1 cellular context compared by ENCODE assay signal in the genomic region with DNA sequence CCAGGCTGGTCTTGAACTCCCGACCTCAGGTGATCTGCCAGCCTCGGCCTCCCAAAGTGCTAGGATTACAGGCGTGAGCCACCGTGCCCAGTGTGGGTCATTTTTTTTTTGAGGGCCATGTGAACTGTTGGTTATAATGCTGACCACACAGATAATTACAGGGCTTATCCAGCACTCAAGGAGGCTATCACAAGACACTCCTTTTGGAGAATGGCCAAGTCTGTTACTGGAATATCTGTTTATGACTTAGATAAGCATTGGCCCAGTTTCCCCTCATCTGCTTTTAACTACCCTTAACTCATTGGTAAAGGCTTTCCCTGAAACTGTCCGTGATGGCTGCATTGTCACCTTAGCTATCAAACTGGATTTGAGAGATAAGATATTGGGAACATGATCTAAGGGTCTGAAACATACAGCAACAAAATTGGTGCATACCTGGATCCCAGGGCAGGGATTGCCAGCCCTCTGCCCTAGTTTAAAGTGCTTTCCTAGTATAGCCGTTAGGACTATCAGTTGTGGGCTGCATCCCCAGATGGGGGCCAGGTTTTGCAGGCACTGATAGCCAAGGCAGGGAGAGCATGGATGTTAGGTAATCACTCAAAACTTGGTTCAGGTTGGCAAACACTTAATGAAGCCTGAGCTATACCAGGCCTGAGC.
TF ChIP-seq lines count a peak whose summit lies in the region.

No MANE protein-coding gene starts in this region.

TF ChIP-seq in K562, 482 proteins besides CTCF, POLR2A, EP300 and RAD21 (continues in another document):
- TF ChIP-seq MAZ (CRISPR knock-in tag; conservative IDR thresholded peaks at IDR 0.05 in 1 of 2, IDR thresholded peaks at IDR 0.05 in 1 of 2) (peak; percentile 23 to 34; a peak in 2 of 4 replicates), NFIC (IDR thresholded peaks at IDR 0.05) (peak; percentile 98), NBN (IDR thresholded peaks at IDR 0.05; ENCODE audit: low read depth) (peak; percentile 72; the same call in 1 of the 2 replicates), PRPF4 (IDR thresholded peaks at IDR 0.05; ENCODE audit: insufficient read depth, low read depth, low read length, poor library complexity, severe bottlenecking) (no peak), ATF1 (CRISPR knock-in tag; IDR thresholded peaks at IDR 0.05) (no peak), ATF1 (tag; IDR thresholded peaks at IDR 0.05) (peak; percentile 57; the same call in 1 of the 2 replicates), RBBP5 (IDR thresholded peaks at IDR 0.05; ENCODE audit: borderline replicate concordance, insufficient read depth, low read length, poor library complexity, severe bottlenecking) (no peak), CCNT2 (IDR thresholded peaks at IDR 0.05; ENCODE audit: borderline replicate concordance, extremely low read depth, insufficient read length, low read depth, low read length) (peak; percentile 98), RUNX1 (IDR thresholded peaks at IDR 0.05; ENCODE audit: low read depth) (no peak; the same call in 1 of the 2 replicates), CEBPB (tag; IDR thresholded peaks at IDR 0.05) (no peak), ZNF436 (CRISPR knock-in tag; IDR thresholded peaks at IDR 0.05) (no peak), ZNF695 (CRISPR knock-in tag; IDR thresholded peaks at IDR 0.05) (no peak), TBL1XR1 (IDR thresholded peaks at IDR 0.05; ENCODE audit: low read length in 2 of 2) (peak in 1 of 2 experiments; percentile 94; a peak in 2 of 4 replicates), ARNT (IDR thresholded peaks at IDR 0.05) (peak in 1 of 2 experiments; percentile 60; a peak in 2 of 4 replicates), PHB2 (IDR thresholded peaks at IDR 0.05; ENCODE audit: low read depth) (no peak), ASH1L (IDR thresholded peaks at IDR 0.05; ENCODE audit: borderline replicate concordance, low read depth, partially characterized antibody) (no peak), ZSCAN32 (CRISPR knock-in tag; IDR thresholded peaks at IDR 0.05) (no peak), HDAC6 (IDR thresholded peaks at IDR 0.05; ENCODE audit: low read depth, low read length) (no peak), ZNF778 (CRISPR knock-in tag; IDR thresholded peaks at IDR 0.05) (no peak), SMARCB1 (IDR thresholded peaks at IDR 0.05; ENCODE audit: insufficient read length, low read depth) (peak; percentile 41), POLR3G (IDR thresholded peaks at IDR 0.05; ENCODE audit: extremely low read depth, insufficient read length, insufficient replicate concordance) (no peak), ATF7 (IDR thresholded peaks at IDR 0.05) (peak; percentile 79), XRCC3 (IDR thresholded peaks at IDR 0.05) (no peak), SMAD1 (IDR thresholded peaks at IDR 0.05; ENCODE audit: low read depth, low read length, partially characterized antibody) (peak; percentile 45), EP400 (IDR thresholded peaks at IDR 0.05) (no peak; the same call in 1 of the 2 replicates), ZNF197 (CRISPR knock-in tag; IDR thresholded peaks at IDR 0.05; ENCODE audit: low read depth) (peak; percentile 69; the same call in 1 of the 2 replicates), RNF2 (IDR thresholded peaks at IDR 0.05) (peak; percentile 78; the same call in 1 of the 2 replicates), TCF3 (CRISPR knock-in tag; IDR thresholded peaks at IDR 0.05) (peak; percentile 87), HMGN3 (IDR thresholded peaks at IDR 0.05; ENCODE audit: borderline replicate concordance, extremely low read depth, insufficient read length, low read depth, low read length) (peak; percentile 97), NCOA4 (IDR thresholded peaks at IDR 0.05; ENCODE audit: partially characterized antibody) (no peak), NR2C1 (IDR thresholded peaks at IDR 0.05) (no peak), NR2C1 (tag; IDR thresholded peaks at IDR 0.05) (peak; percentile 57), ADNP (tag; IDR thresholded peaks at IDR 0.05) (peak; percentile 97), SLC30A9 (CRISPR knock-in tag; IDR thresholded peaks at IDR 0.05) (no peak), CEBPG (CRISPR knock-in tag; IDR thresholded peaks at IDR 0.05) (no peak), CEBPG (tag; conservative IDR thresholded peaks at IDR 0.05 in 1 of 2, IDR thresholded peaks at IDR 0.05 in 1 of 2) (no peak), MAFG (tag; conservative IDR thresholded peaks at IDR 0.05) (peak; percentile 95), CREB1 (IDR thresholded peaks at IDR 0.05) (no peak), CREB1 (CRISPR knock-in tag; IDR thresholded peaks at IDR 0.05) (no peak), ZNF184 (CRISPR knock-in tag; IDR thresholded peaks at IDR 0.05) (no peak)
- TF ChIP-seq, protein P1, sequence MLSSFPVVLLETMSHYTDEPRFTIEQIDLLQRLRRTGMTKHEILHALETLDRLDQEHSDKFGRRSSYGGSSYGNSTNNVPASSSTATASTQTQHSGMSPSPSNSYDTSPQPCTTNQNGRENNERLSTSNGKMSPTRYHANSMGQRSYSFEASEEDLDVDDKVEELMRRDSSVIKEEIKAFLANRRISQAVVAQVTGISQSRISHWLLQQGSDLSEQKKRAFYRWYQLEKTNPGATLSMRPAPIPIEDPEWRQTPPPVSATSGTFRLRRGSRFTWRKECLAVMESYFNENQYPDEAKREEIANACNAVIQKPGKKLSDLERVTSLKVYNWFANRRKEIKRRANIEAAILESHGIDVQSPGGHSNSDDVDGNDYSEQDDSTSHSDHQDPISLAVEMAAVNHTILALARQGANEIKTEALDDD (IDR thresholded peaks at IDR 0.05): peak; percentile 98
- TF ChIP-seq, protein P2, sequence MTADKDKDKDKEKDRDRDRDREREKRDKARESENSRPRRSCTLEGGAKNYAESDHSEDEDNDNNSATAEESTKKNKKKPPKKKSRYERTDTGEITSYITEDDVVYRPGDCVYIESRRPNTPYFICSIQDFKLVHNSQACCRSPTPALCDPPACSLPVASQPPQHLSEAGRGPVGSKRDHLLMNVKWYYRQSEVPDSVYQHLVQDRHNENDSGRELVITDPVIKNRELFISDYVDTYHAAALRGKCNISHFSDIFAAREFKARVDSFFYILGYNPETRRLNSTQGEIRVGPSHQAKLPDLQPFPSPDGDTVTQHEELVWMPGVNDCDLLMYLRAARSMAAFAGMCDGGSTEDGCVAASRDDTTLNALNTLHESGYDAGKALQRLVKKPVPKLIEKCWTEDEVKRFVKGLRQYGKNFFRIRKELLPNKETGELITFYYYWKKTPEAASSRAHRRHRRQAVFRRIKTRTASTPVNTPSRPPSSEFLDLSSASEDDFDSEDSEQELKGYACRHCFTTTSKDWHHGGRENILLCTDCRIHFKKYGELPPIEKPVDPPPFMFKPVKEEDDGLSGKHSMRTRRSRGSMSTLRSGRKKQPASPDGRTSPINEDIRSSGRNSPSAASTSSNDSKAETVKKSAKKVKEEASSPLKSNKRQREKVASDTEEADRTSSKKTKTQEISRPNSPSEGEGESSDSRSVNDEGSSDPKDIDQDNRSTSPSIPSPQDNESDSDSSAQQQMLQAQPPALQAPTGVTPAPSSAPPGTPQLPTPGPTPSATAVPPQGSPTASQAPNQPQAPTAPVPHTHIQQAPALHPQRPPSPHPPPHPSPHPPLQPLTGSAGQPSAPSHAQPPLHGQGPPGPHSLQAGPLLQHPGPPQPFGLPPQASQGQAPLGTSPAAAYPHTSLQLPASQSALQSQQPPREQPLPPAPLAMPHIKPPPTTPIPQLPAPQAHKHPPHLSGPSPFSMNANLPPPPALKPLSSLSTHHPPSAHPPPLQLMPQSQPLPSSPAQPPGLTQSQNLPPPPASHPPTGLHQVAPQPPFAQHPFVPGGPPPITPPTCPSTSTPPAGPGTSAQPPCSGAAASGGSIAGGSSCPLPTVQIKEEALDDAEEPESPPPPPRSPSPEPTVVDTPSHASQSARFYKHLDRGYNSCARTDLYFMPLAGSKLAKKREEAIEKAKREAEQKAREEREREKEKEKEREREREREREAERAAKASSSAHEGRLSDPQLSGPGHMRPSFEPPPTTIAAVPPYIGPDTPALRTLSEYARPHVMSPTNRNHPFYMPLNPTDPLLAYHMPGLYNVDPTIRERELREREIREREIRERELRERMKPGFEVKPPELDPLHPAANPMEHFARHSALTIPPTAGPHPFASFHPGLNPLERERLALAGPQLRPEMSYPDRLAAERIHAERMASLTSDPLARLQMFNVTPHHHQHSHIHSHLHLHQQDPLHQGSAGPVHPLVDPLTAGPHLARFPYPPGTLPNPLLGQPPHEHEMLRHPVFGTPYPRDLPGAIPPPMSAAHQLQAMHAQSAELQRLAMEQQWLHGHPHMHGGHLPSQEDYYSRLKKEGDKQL (CRISPR knock-in tag; IDR thresholded peaks at IDR 0.05; ENCODE audit: borderline replicate concordance): no peak
- TF ChIP-seq, protein P3, sequence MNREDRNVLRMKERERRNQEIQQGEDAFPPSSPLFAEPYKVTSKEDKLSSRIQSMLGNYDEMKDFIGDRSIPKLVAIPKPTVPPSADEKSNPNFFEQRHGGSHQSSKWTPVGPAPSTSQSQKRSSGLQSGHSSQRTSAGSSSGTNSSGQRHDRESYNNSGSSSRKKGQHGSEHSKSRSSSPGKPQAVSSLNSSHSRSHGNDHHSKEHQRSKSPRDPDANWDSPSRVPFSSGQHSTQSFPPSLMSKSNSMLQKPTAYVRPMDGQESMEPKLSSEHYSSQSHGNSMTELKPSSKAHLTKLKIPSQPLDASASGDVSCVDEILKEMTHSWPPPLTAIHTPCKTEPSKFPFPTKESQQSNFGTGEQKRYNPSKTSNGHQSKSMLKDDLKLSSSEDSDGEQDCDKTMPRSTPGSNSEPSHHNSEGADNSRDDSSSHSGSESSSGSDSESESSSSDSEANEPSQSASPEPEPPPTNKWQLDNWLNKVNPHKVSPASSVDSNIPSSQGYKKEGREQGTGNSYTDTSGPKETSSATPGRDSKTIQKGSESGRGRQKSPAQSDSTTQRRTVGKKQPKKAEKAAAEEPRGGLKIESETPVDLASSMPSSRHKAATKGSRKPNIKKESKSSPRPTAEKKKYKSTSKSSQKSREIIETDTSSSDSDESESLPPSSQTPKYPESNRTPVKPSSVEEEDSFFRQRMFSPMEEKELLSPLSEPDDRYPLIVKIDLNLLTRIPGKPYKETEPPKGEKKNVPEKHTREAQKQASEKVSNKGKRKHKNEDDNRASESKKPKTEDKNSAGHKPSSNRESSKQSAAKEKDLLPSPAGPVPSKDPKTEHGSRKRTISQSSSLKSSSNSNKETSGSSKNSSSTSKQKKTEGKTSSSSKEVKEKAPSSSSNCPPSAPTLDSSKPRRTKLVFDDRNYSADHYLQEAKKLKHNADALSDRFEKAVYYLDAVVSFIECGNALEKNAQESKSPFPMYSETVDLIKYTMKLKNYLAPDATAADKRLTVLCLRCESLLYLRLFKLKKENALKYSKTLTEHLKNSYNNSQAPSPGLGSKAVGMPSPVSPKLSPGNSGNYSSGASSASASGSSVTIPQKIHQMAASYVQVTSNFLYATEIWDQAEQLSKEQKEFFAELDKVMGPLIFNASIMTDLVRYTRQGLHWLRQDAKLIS (CRISPR knock-in tag; IDR thresholded peaks at IDR 0.05): no peak
- TF ChIP-seq, protein P4, sequence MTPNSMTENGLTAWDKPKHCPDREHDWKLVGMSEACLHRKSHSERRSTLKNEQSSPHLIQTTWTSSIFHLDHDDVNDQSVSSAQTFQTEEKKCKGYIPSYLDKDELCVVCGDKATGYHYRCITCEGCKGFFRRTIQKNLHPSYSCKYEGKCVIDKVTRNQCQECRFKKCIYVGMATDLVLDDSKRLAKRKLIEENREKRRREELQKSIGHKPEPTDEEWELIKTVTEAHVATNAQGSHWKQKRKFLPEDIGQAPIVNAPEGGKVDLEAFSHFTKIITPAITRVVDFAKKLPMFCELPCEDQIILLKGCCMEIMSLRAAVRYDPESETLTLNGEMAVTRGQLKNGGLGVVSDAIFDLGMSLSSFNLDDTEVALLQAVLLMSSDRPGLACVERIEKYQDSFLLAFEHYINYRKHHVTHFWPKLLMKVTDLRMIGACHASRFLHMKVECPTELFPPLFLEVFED (CRISPR knock-in tag; conservative IDR thresholded peaks at IDR 0.05): no peak
- TF ChIP-seq, protein P5, sequence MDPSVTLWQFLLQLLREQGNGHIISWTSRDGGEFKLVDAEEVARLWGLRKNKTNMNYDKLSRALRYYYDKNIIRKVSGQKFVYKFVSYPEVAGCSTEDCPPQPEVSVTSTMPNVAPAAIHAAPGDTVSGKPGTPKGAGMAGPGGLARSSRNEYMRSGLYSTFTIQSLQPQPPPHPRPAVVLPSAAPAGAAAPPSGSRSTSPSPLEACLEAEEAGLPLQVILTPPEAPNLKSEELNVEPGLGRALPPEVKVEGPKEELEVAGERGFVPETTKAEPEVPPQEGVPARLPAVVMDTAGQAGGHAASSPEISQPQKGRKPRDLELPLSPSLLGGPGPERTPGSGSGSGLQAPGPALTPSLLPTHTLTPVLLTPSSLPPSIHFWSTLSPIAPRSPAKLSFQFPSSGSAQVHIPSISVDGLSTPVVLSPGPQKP (CRISPR knock-in tag; IDR thresholded peaks at IDR 0.05): no peak
- TF ChIP-seq, protein P6, sequence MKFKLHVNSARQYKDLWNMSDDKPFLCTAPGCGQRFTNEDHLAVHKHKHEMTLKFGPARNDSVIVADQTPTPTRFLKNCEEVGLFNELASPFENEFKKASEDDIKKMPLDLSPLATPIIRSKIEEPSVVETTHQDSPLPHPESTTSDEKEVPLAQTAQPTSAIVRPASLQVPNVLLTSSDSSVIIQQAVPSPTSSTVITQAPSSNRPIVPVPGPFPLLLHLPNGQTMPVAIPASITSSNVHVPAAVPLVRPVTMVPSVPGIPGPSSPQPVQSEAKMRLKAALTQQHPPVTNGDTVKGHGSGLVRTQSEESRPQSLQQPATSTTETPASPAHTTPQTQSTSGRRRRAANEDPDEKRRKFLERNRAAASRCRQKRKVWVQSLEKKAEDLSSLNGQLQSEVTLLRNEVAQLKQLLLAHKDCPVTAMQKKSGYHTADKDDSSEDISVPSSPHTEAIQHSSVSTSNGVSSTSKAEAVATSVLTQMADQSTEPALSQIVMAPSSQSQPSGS (CRISPR knock-in tag; IDR thresholded peaks at IDR 0.05): no peak
- TF ChIP-seq, protein P7, sequence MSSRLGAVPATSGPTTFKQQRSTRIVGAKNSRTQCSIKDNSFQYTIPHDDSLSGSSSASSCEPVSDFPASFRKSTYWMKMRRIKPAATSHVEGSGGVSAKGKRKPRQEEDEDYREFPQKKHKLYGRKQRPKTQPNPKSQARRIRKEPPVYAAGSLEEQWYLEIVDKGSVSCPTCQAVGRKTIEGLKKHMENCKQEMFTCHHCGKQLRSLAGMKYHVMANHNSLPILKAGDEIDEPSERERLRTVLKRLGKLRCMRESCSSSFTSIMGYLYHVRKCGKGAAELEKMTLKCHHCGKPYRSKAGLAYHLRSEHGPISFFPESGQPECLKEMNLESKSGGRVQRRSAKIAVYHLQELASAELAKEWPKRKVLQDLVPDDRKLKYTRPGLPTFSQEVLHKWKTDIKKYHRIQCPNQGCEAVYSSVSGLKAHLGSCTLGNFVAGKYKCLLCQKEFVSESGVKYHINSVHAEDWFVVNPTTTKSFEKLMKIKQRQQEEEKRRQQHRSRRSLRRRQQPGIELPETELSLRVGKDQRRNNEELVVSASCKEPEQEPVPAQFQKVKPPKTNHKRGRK (tag; IDR thresholded peaks at IDR 0.05): no peak
